Comparison of ENCODE assay signal across 29 cellular contexts in the genomic region with DNA sequence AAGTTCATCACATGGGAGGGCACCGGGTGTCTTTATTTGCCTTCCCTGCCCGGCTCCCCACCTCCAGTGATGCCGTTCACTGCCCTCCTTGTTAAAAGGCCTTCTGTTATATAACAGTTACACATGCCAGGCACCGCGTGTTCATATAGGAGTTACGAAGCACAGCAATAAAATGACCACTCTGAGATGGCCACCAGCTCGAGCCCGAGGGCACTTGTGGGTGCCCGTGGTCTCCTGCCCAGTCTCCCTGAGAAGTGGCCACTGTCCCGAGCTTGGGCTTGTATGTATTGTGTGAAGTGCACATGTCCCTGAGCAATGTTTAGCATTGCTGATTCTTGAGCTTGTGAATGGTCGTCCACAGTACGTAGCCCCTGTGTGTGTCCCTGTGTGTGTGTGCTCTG.
DNase-seq lines count a peak whose midpoint lies in the region; ATAC-seq, FAIRE-seq and TF ChIP-seq lines count a peak whose summit lies in the region.
"Had no signal": no experiment of that assay in that cellular context is flagged by ENCODE, and none has a peak within 500 bp of the region (broad histone marks: within the 10 kb centered on the region; RNA-seq: fewer than 3 reads in every experiment).

No MANE protein-coding gene starts in this region.

- no peak overlapping the region for H3K4me3 Mint-ChIP-seq in CD4-positive, alpha-beta T cell
- H3K4me3 Mint-ChIP-seq in MCF 10A (ENCODE audit: unreplicated experiment): no peak overlapping the region
- H3K4me3 Mint-ChIP-seq: brain; CD4-positive, alpha-beta memory T cell; neural progenitor cell; WTC11 had no signal

- peaks cover 0 to 5% (median 1%) of the 10 kb centered on the region in 4 experiments; a peak in 4 of 7 replicates for H3K4me1 ChIP-seq in H1 (replicated peaks in 1 of 4; ENCODE audit: control insufficient read depth in 3 of 4, insufficient read depth in 4 of 4, low read length in 3 of 4)
- H3K4me1 ChIP-seq in esophagus muscularis mucosa: peaks cover 9 to 20% (median 15%) of the 10 kb centered on the region in 4 donors

- TF ChIP-seq EP300 in H1 (IDR thresholded peaks at IDR 0.05; ENCODE audit: borderline replicate concordance in 1 of 2, low read depth in 2 of 2, low read length in 2 of 2): no peak
- no peak for TF ChIP-seq EP300 in esophagus muscularis mucosa (IDR thresholded peaks at IDR 0.05)

- peak overlapping the region; percentile 51 for H3K27ac ChIP-seq in CD4-positive, alpha-beta T cell (ENCODE audit: low read depth, low read length)
- H3K27ac ChIP-seq in H1 (ENCODE audit: low read depth, low read length) (0 out of 2 replicates have a peak overlapping the region, but pooled peaks have one; percentile 6), esophagus muscularis mucosa (replicated peaks in 1 of 4) (no peak overlapping the region)
- H3K27ac ChIP-seq: adrenal gland, lower lobe of right lung, neural progenitor cell, vagina had no signal

- H3K23me2 ChIP-seq in H1 (ENCODE audit: low read depth, low read length): no peaks in the 10 kb centered on the region

- H2BK15ac ChIP-seq in H1 (ENCODE audit: low read length): no peak overlapping the region

- peak; percentile 49 for DNase-seq in activated CD8-positive, alpha-beta memory T cell treated with anti-CD3 and anti-CD28 coated beads, Interleukin-2, amount 50 U/mL, for 48 hours
- no peak for DNase-seq in activated CD8-positive, alpha-beta memory T cell treated with anti-CD3 and anti-CD28 coated beads, Interleukin-2, amount 50 U/mL, for 4 hours
- DNase-seq in CD4-positive, alpha-beta T cell: no peak
- DNase-seq in H1 (ENCODE audit: low read depth in 1 of 2, low spot score in 2 of 2) (no peak), sciatic nerve (ENCODE audit: low spot score) (peak; percentile 50), MCF 10A (ENCODE audit: unreplicated experiment) (no peak), esophagus muscularis mucosa (ENCODE audit: extremely low spot score) (no peak)
- DNase-seq: activated CD4-positive, alpha-beta T cell treated with anti-CD3 and anti-CD28 coated beads, Interleukin-2, amount 50 U/mL, for 1 hour; CD4-positive, alpha-beta memory T cell; glutamatergic neuron; GOT3; IMR-90; lower lobe of right lung; NCI-H1092; NCI-H1694 treated with DMSO at 0.1 percent for 48 hours; NCI-H2171 treated with DMSO at 0.1 percent for 48 hours; NCI-H510A treated with DMSO at 0.1 percent for 48 hours; PC-3; SHP77; stimulated activated naive CD4-positive, alpha-beta T cell; SW 1271; T1000 had no signal

- no peak overlapping the region for H3K14ac ChIP-seq in H1 (ENCODE audit: insufficient read length)

- H3K36me3 ChIP-seq in H1 (ENCODE audit: control insufficient read depth in 2 of 4, insufficient read depth in 4 of 4, low read length in 3 of 4) (peaks cover 2 to 27% (median 24%) of the 10 kb centered on the region in 4 experiments; a peak in 6 of 8 replicates), esophagus muscularis mucosa (peaks cover 36 to 94% (median 78%) of the 10 kb centered on the region in 4 donors)
- H3K36me3 ChIP-seq: neural progenitor cell had no signal

- TF ChIP-seq RAD21 in H1 (IDR thresholded peaks at IDR 0.05 in 1 of 2, conservative IDR thresholded peaks at IDR 0.05 in 1 of 2; ENCODE audit: low read depth in 2 of 2, low read length in 2 of 2): no peak

- no peak overlapping the region for H2BK120ac ChIP-seq in H1 (replicated peaks; ENCODE audit: low read depth, low read length)

- no peak overlapping the region for H3K23ac ChIP-seq in H1 (ENCODE audit: insufficient read length)

- no peak overlapping the region for H3K4me3 ChIP-seq in H1 (ENCODE audit: extremely low read depth in 1 of 4, insufficient read depth in 2 of 4, low read depth in 3 of 4, low read length in 4 of 4)
- no peak overlapping the region for H3K4me3 ChIP-seq in esophagus muscularis mucosa
- H3K4me3 ChIP-seq: adrenal gland, lower lobe of right lung, neural progenitor cell, vagina had no signal

- no peak overlapping the region for H2BK12ac ChIP-seq in H1 (ENCODE audit: low read depth, low read length)

- no peak overlapping the region for H3K56ac ChIP-seq in H1 (replicated peaks; ENCODE audit: insufficient read length, low read depth, low read length)

- H2AFZ ChIP-seq in H1 (ENCODE audit: low read length): no peak overlapping the region
- H2AFZ ChIP-seq: neural progenitor cell had no signal

- peaks cover 4% of the 10 kb centered on the region; the same call in 1 of the 2 replicates for H3K79me1 ChIP-seq in H1 (ENCODE audit: low read depth, low read length)

- peaks cover 11% of the 10 kb centered on the region for H3K4me1 Mint-ChIP-seq in CD4-positive, alpha-beta T cell (ENCODE audit: low read depth)
- H3K4me1 Mint-ChIP-seq in MCF 10A (ENCODE audit: insufficient read depth, unreplicated experiment): no peaks in the 10 kb centered on the region
- H3K4me1 Mint-ChIP-seq: WTC11 had no signal

- peak overlapping the region; percentile 29; the same call in 1 of the 2 replicates for H4K8ac ChIP-seq in H1 (ENCODE audit: extremely low read depth, insufficient read depth, low read length)

- no peak overlapping the region for H3K9ac ChIP-seq in H1 (replicated peaks in 1 of 4; ENCODE audit: extremely low read depth in 1 of 4, low read depth in 3 of 4, low read length in 3 of 4)
- H3K9ac ChIP-seq: neural progenitor cell had no signal

- peaks cover 2 to 7% of the 10 kb centered on the region in 2 experiments for H4K20me1 ChIP-seq in H1 (replicated peaks in 1 of 2; ENCODE audit: control insufficient read depth in 1 of 2, insufficient read depth in 2 of 2, low read length in 2 of 2)

- H3K9me3 ChIP-seq in CD4-positive, alpha-beta T cell (ENCODE audit: control insufficient read depth, low read length): no peaks in the 10 kb centered on the region
- no peaks in the 10 kb centered on the region for H3K9me3 ChIP-seq in H1 (ENCODE audit: insufficient read depth in 2 of 2, low read depth in 1 of 2, low read length in 1 of 2)
- no peaks in the 10 kb centered on the region for H3K9me3 ChIP-seq in esophagus muscularis mucosa
- H3K9me3 ChIP-seq: adrenal gland, lower lobe of right lung, vagina had no signal

- FAIRE-seq in H1 (lab: Jason Lieb, UNC): no peak
- FAIRE-seq: keratinocyte had no signal

- H4K91ac ChIP-seq in H1 (replicated peaks; ENCODE audit: insufficient read length, low read length): no peak overlapping the region

- no peak for TF ChIP-seq CTCF in CD4-positive, alpha-beta T cell (IDR thresholded peaks at IDR 0.05)
- no peak for TF ChIP-seq CTCF in H1 (IDR thresholded peaks at IDR 0.05; ENCODE audit: control extremely low read depth in 1 of 3, insufficient read depth in 1 of 3, low read depth in 1 of 3, low read length in 3 of 3)
- TF ChIP-seq CTCF in MCF 10A (IDR thresholded peaks at IDR 0.05; ENCODE audit: unreplicated experiment): no peak
- TF ChIP-seq CTCF in esophagus muscularis mucosa (IDR thresholded peaks at IDR 0.05): no peak

- no peak overlapping the region for H2AK5ac ChIP-seq in H1 (ENCODE audit: low read depth, low read length)

- peaks cover 79% of the 10 kb centered on the region for H3K36me3 Mint-ChIP-seq in CD4-positive, alpha-beta T cell (ENCODE audit: low read depth)
- peaks cover 94% of the 10 kb centered on the region for H3K36me3 Mint-ChIP-seq in MCF 10A (ENCODE audit: insufficient read depth, unreplicated experiment)

- CTCF ChIA-PET in CD4-positive, alpha-beta T cell (lab: Charles Lee): interaction anchor here (1.6 to 3.3 kb wide), 3 partner anchors 67 to 216 kb away, joined by 5 to 60 read pairs (median 7); no protein-coding TSS in a partner anchor
- CTCF ChIA-PET in H1 (lab: Charles Lee; ENCODE audit: partially characterized antibody): interaction anchor here (0.9 to 4.3 kb wide), 12 partner anchors 9 to 166 kb away, joined by 3 to 95 read pairs (median 6); no protein-coding TSS in a partner anchor
- CTCF ChIA-PET in MCF 10A (lab: Yijun Ruan, JAX): interaction anchor here (0.5 to 4.4 kb wide), 6 partner anchors 9 to 486 kb away, joined by 3 to 50 read pairs (median 5); no protein-coding TSS in a partner anchor

- H3K27me3 Mint-ChIP-seq in CD4-positive, alpha-beta T cell: no peaks in the 10 kb centered on the region
- H3K27me3 Mint-ChIP-seq in MCF 10A (ENCODE audit: insufficient read depth, unreplicated experiment): no peaks in the 10 kb centered on the region
- H3K27me3 Mint-ChIP-seq: brain; CD4-positive, alpha-beta memory T cell had no signal

- TF ChIP-seq POLR2A in H1 (IDR thresholded peaks at IDR 0.05; ENCODE audit: control extremely low read depth in 1 of 2, low read depth in 2 of 2, low read length in 2 of 2): no peak
- TF ChIP-seq POLR2A in esophagus muscularis mucosa (IDR thresholded peaks at IDR 0.05; ENCODE audit: low read depth): no peak

- POLR2A ChIA-PET in CD4-positive, alpha-beta T cell (lab: Charles Lee): interaction anchor here (1.0 to 3.0 kb wide), 3 partner anchors 51 to 165 kb away, joined by 3 to 12 read pairs (median 5); no protein-coding TSS in a partner anchor
- POLR2A ChIA-PET in H1 (lab: Charles Lee; ENCODE audit: partially characterized antibody) (interaction anchor here (1.3 to 1.5 kb wide), 2 partner anchors 28 to 76 kb away, joined by 3 read pairs; no protein-coding TSS in a partner anchor), MCF 10A (lab: Yijun Ruan, JAX) (no interaction called here)

- no peak for ATAC-seq in CD4-positive, alpha-beta T cell (ENCODE audit: poor library complexity)
- ATAC-seq in sciatic nerve (no peak), HG02763 (IDR thresholded peaks at IDR 0.05; ENCODE audit: unreplicated experiment) (no peak)
- ATAC-seq: lower lobe of right lung, PC-3, WTC11 had no signal

- H2BK20ac ChIP-seq in H1 (ENCODE audit: low read length): no peak overlapping the region

- no peak overlapping the region for H3K4me2 ChIP-seq in H1 (ENCODE audit: insufficient read depth in 1 of 2, low read depth in 2 of 2, low read length in 2 of 2)
- H3K4me2 ChIP-seq: neural progenitor cell had no signal

- H3K79me2 ChIP-seq in H1 (ENCODE audit: control insufficient read depth in 1 of 2, insufficient read depth in 2 of 2, low read length in 2 of 2): no peaks in the 10 kb centered on the region

- no peak overlapping the region for H2BK5ac ChIP-seq in H1 (ENCODE audit: low read depth, low read length)

- no TSS peak for BruUV-seq in MCF 10A (replicated peaks; lab: Mats Ljungman, UMichigan)

- no peak overlapping the region for H4K5ac ChIP-seq in H1 (ENCODE audit: insufficient read length, low read depth, low read length)

- no peak overlapping the region for H3K18ac ChIP-seq in H1 (ENCODE audit: extremely low read depth, low read length)

- no peak overlapping the region for H3K4ac ChIP-seq in H1 (replicated peaks; ENCODE audit: insufficient read length, low read depth, low read length)

- 90% methylated on average over 12 of the region's 12 CpGs; no CpG with 5 or more reads in 1 of the 2 experiments for WGBS in H1 (ENCODE audit: extremely low coverage in 1 of 2, insufficient coverage in 1 of 2, insufficient read length in 1 of 2, insufficient replicate concordance in 2 of 2, low coverage in 1 of 2, low lambda C conversion rate in 2 of 2, missing lambda C conversion rate in 1 of 2), 2 experiments
- 88% methylated on average over 11 of the region's 12 CpGs for WGBS in esophagus muscularis mucosa

- intact Hi-C loops in CD4-positive, alpha-beta T cell (cut with DNase I, micrococcal nuclease): no loop called here
- intact Hi-C loops in sciatic nerve (cut with DNase I) (loop anchor here (5.0 kb wide), 1 partner anchor 169 kb away; no protein-coding TSS in a partner anchor), MCF 10A (cut with micrococcal nuclease) (no loop called here), esophagus muscularis mucosa (cut with DNase I) (no loop called here)

- H3K27me3 ChIP-seq in CD4-positive, alpha-beta T cell (ENCODE audit: control insufficient read depth, insufficient read depth, low read length): no peaks in the 10 kb centered on the region
- no peaks in the 10 kb centered on the region for H3K27me3 ChIP-seq in H1 (replicated peaks in 1 of 4; ENCODE audit: control insufficient read depth in 3 of 4, extremely low read depth in 1 of 4, insufficient read depth in 3 of 4, low read length in 3 of 4)
- no peaks in the 10 kb centered on the region for H3K27me3 ChIP-seq in esophagus muscularis mucosa
- H3K27me3 ChIP-seq: adrenal gland, neural progenitor cell, vagina had no signal

- H3K9me3 Mint-ChIP-seq in CD4-positive, alpha-beta T cell: no peaks in the 10 kb centered on the region
- H3K9me3 Mint-ChIP-seq in MCF 10A (ENCODE audit: unreplicated experiment): no peaks in the 10 kb centered on the region
- H3K9me3 Mint-ChIP-seq: brain; CD4-positive, alpha-beta memory T cell; neural progenitor cell; WTC11 had no signal

- H3K27ac Mint-ChIP-seq in CD4-positive, alpha-beta T cell: no peak overlapping the region
- no peak overlapping the region for H3K27ac Mint-ChIP-seq in MCF 10A (ENCODE audit: low read depth, unreplicated experiment)
- H3K27ac Mint-ChIP-seq: brain, neural progenitor cell, WTC11 had no signal

Comparison
In these comparisons a context has a peak if more than half of its experiments do, and no peak if none do; other contexts are left out.
1. DNase-seq: peak in activated CD8-positive, alpha-beta memory T cell treated with anti-CD3 and anti-CD28 coated beads, Interleukin-2, amount 50 U/mL, for 48 hours (single experiment) and sciatic nerve (single experiment); none in activated CD8-positive, alpha-beta memory T cell treated with anti-CD3 and anti-CD28 coated beads, Interleukin-2, amount 50 U/mL, for 4 hours (single experiment), CD4-positive, alpha-beta T cell (0 of 10), H1 (0 of 2), MCF 10A (single experiment) and esophagus muscularis mucosa (single experiment).
2. H3K27ac ChIP-seq: peak in CD4-positive, alpha-beta T cell (single experiment) and H1 (single experiment); none in esophagus muscularis mucosa (0 of 4).